16 cellular contexts compared by ENCODE assay signal in the genomic region with DNA sequence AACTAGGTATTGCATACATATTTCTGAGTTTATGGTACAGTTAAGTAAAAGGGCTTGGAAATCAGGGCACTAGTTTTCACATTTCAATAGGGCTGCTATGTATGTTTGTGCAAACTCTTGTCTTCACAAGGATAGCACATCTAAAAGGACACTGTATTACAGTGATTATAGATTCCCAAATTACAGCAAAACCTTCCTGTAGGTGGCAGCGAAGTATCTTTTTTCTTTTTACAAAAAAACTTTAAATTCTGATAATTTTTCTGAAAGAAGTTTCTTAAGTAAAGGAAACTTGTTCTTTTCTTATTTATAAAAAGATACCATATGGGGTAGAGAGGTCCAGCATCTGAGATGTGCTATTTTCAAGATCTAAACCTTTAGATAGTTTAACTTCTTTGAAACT.
A peak's percentile ranks its signal among the peaks of the same experiment; 100 is the strongest.
DNase-seq lines count a peak whose midpoint lies in the region; ATAC-seq and TF ChIP-seq lines count a peak whose summit lies in the region.
"Had no signal": no experiment of that assay in that cellular context is flagged by ENCODE, and none has a peak within 500 bp of the region (broad histone marks: within the 10 kb centered on the region; RNA-seq: fewer than 3 reads in every experiment).

No MANE protein-coding gene starts in this region.

- ATAC-seq in Right ventricle myocardium superior (ENCODE audit: poor library complexity) (peak; percentile 39), left ventricle myocardium superior (no peak), GM19455 (IDR thresholded peaks at IDR 0.05; ENCODE audit: unreplicated experiment) (no peak), HG03571 (IDR thresholded peaks at IDR 0.05; ENCODE audit: unreplicated experiment) (no peak)
- ATAC-seq: right cardiac atrium had no signal

- POLR2A ChIA-PET in OCI-LY7 (lab: Charles Lee), result interaction anchor here (0.9 to 1.5 kb wide), 3 partner anchors 10 to 216 kb away, joined by 3 read pairs; no protein-coding TSS in a partner anchor

- H3K27me3 ChIP-seq in thyroid gland, result no peaks in the 10 kb centered on the region

- H3K9me2 ChIP-seq in OCI-LY7 (ENCODE audit: insufficient read depth, low read length), result no peaks in the 10 kb centered on the region

- H3K27ac ChIP-seq in OCI-LY7 (ENCODE audit: low read depth, low read length, poor library complexity, severe bottlenecking) (no peak overlapping the region), thyroid gland (peak overlapping the region in 2 of 3 donors; percentile 37 to 40)

- no TSS peak for BruUV-seq in OCI-LY7 (replicated peaks; lab: Mats Ljungman, UMichigan)

- TF ChIP-seq CTCF in OCI-LY7 (conservative IDR thresholded peaks at IDR 0.05; ENCODE audit: low read length) (peak; percentile 34; the same call in 1 of the 2 replicates), fibroblast of mammary gland (conservative IDR thresholded peaks at IDR 0.05; ENCODE audit: control insufficient read depth, insufficient read depth, low read depth, low read length) (peak; percentile 21), thyroid gland (IDR thresholded peaks at IDR 0.05) (peak in 3 of 6 experiments; percentile 31 to 40 (median 31))

- DNase-seq in Right ventricle myocardium superior (no peak), left ventricle myocardium superior (no peak), OCI-LY7 (ENCODE audit: low spot score) (no peak), fibroblast of mammary gland (ENCODE audit: low read depth) (peak; percentile 6), thyroid gland (no peak)
- no peak for DNase-seq in activated CD4-positive, alpha-beta T cell treated with anti-CD3 and anti-CD28 coated beads, Interleukin-2, amount 50 U/mL, for 4 hours
- DNase-seq: activated T-cell treated with anti-CD3 and anti-CD28 coated beads, Interleukin-2, amount 50 U/mL, for 24 hours; Caco-2; caudate nucleus; Karpas-422; NCI-H1930; NCI-H82; nephron progenitor cell; right cardiac atrium had no signal

- H3K9me3 ChIP-seq in OCI-LY7 (ENCODE audit: low read length) (no peaks in the 10 kb centered on the region), thyroid gland (no peaks in the 10 kb centered on the region)
- H3K9me3 ChIP-seq: Caco-2 had no signal

- no peak overlapping the region for H3K4me2 ChIP-seq in OCI-LY7 (ENCODE audit: low read length)

- H3K36me3 ChIP-seq in OCI-LY7 (ENCODE audit: insufficient read depth, low read length) (no peaks in the 10 kb centered on the region), thyroid gland (no peaks in the 10 kb centered on the region)

- no peak overlapping the region for H2AFZ ChIP-seq in OCI-LY7 (ENCODE audit: low read length)

- H3K4me3 ChIP-seq in OCI-LY7 (ENCODE audit: low read depth, low read length, poor library complexity, severe bottlenecking) (no peak overlapping the region), fibroblast of mammary gland (ENCODE audit: control insufficient read depth, low read depth, low read length) (no peak overlapping the region), thyroid gland (replicated peaks in 1 of 3) (no peak overlapping the region)

- WGBS in thyroid gland, 2 donors, result 53 to 74% methylated on average over 1 of the region's 1 CpG

- no peaks in the 10 kb centered on the region for H3K79me2 ChIP-seq in OCI-LY7 (ENCODE audit: insufficient read depth, low read depth, low read length)

- CTCF ChIA-PET in OCI-LY7 (lab: Charles Lee; ENCODE audit: unreplicated experiment), result no interaction called here

- no peak for TF ChIP-seq POLR2A in thyroid gland (IDR thresholded peaks at IDR 0.05)

- H3K4me1 ChIP-seq in OCI-LY7 (ENCODE audit: insufficient read depth, low read length, poor library complexity, severe bottlenecking), result no peaks in the 10 kb centered on the region
- H3K4me1 ChIP-seq in thyroid gland, result peaks cover 5 to 11% of the 10 kb centered on the region in 2 donors
- H3K4me1 ChIP-seq: Caco-2 had no signal

- no peaks in the 10 kb centered on the region for H4K20me1 ChIP-seq in OCI-LY7 (ENCODE audit: insufficient read depth, low read length)

- intact Hi-C loops in Right ventricle myocardium superior (cut with DNase I) (no loop called here), left ventricle myocardium superior (cut with micrococcal nuclease) (no loop called here), OCI-LY7 (cut with micrococcal nuclease; ENCODE audit: unreplicated experiment) (no loop called here), thyroid gland (cut with DNase I) (no loop called here)
